In the genomic region with DNA sequence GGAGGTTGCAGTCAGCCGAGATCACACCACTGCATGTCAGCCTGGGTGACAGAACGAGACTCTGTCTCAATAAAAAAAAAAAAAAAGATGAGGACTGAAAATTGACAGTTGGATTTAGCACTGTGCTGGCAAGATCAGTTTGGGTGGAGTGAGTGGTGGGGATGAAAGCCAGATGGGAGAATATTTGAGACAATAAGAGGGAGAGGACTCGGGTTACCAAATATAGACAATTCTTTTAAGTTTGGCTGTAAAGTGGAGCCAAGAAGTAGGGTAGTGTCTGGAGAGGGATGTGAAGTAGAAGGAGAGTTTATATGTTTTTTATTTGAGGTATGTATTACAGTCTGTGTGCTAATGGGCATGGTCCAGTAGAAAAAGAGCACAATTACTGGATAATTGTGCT, we compare ENCODE assay signal across 18 cellular contexts.
"Had no signal": no experiment of that assay in that cellular context is flagged by ENCODE, and none has a peak within 500 bp of the region (broad histone marks: within the 10 kb centered on the region; RNA-seq: fewer than 3 reads in every experiment).

No MANE protein-coding gene starts in this region.

- H3K9me3 Mint-ChIP-seq: activated T-cell treated with anti-CD3 and anti-CD28 coated beads, Interleukin-2, amount 50 U/mL, for 24 hours; dendritic cell treated with granulocyte-macrophage colony-stimulating factor and Interleukin-4, amounts not matched to agents 40 ng/mL and 50 ng/mL, for 4 days; naive thymus-derived CD4-positive, alpha-beta T cell; stimulated activated naive CD8-positive, alpha-beta T cell treated with anti-CD3 and anti-CD28 coated beads, Interleukin-15, amount 100 ng/mL, for 72 hours; T-cell had no signal

- H3K4me3 Mint-ChIP-seq: activated T-cell treated with anti-CD3 and anti-CD28 coated beads, Interleukin-2, amount 50 U/mL, for 24 hours; dendritic cell treated with granulocyte-macrophage colony-stimulating factor and Interleukin-4, amounts not matched to agents 40 ng/mL and 50 ng/mL, for 4 days; stimulated activated naive CD8-positive, alpha-beta T cell treated with anti-CD3 and anti-CD28 coated beads, Interleukin-15, amount 100 ng/mL, for 72 hours; T-cell had no signal

- H3K27me3 Mint-ChIP-seq: activated T-cell treated with anti-CD3 and anti-CD28 coated beads, Interleukin-2, amount 50 U/mL, for 24 hours; dendritic cell treated with granulocyte-macrophage colony-stimulating factor and Interleukin-4, amounts not matched to agents 40 ng/mL and 50 ng/mL, for 4 days; naive thymus-derived CD4-positive, alpha-beta T cell; stimulated activated naive CD8-positive, alpha-beta T cell treated with anti-CD3 and anti-CD28 coated beads, Interleukin-15, amount 100 ng/mL, for 72 hours; T-cell had no signal

- FAIRE-seq: islet of Langerhans, pancreas had no signal

- ATAC-seq: activated CD4-positive, CD25-positive, alpha-beta regulatory T cell treated with anti-CD3 and anti-CD28 coated beads, Interleukin-2, amount 50 U/mL, for 24 hours; gastrocnemius medialis; mucosa of descending colon; naive thymus-derived CD4-positive, alpha-beta T cell; pancreas; sciatic nerve; stimulated activated naive CD8-positive, alpha-beta T cell treated with anti-CD3 and anti-CD28 coated beads, Interleukin-15, amount 100 ng/mL, for 72 hours; T-cell; upper lobe of right lung had no signal

- DNase-seq: activated CD4-positive, alpha-beta T cell treated with anti-CD3 and anti-CD28 coated beads, Interleukin-2, amount 50 U/mL, for 4 hours; activated gamma-delta T cell; activated T-cell treated with anti-CD3 and anti-CD28 coated beads, Interleukin-2, amount 50 U/mL, for 24 hours; aorta; cerebellar nuclear complex; effector memory CD4-positive, alpha-beta T cell; gastrocnemius medialis; mucosa of descending colon; naive thymus-derived CD4-positive, alpha-beta T cell; pancreas; stimulated activated naive CD8-positive, alpha-beta T cell treated with anti-CD3 and anti-CD28 coated beads, Interleukin-15, amount 100 ng/mL, for 72 hours; T-cell; T1000; upper lobe of right lung had no signal

- H3K27ac Mint-ChIP-seq: activated T-cell treated with anti-CD3 and anti-CD28 coated beads, Interleukin-2, amount 50 U/mL, for 24 hours; dendritic cell treated with granulocyte-macrophage colony-stimulating factor and Interleukin-4, amounts not matched to agents 40 ng/mL and 50 ng/mL, for 4 days; stimulated activated naive CD8-positive, alpha-beta T cell treated with anti-CD3 and anti-CD28 coated beads, Interleukin-15, amount 100 ng/mL, for 72 hours; T-cell had no signal
